1 cellular context compared by ENCODE assay signal in genomic region chr6:42879372-42880239, GRCh38.
TF ChIP-seq lines count a peak whose summit lies in the region.

Gene RPL7L1 (plus strand): TSS chr6:42879616. CDS start chr6:42879911, 295 bp downstream.

TF ChIP-seq in HepG2, 621 proteins besides CTCF, POLR2A, EP300 and RAD21 (continued from another document and continues in another):
- peak; percentile 6; the same call in 1 of the 2 replicates for TF ChIP-seq NFATC3 (CRISPR knock-in tag; IDR thresholded peaks at IDR 0.05)
- TF ChIP-seq ZNF121 (CRISPR knock-in tag; IDR thresholded peaks at IDR 0.05), result 0 out of 2 replicates have a peak, but pooled peaks have one; percentile 24
- TF ChIP-seq, protein P1, sequence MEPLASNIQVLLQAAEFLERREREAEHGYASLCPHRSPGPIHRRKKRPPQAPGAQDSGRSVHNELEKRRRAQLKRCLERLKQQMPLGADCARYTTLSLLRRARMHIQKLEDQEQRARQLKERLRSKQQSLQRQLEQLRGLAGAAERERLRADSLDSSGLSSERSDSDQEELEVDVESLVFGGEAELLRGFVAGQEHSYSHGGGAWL (CRISPR knock-in tag; IDR thresholded peaks at IDR 0.05), result peak; percentile 64; the same call in 1 of the 2 replicates
- TF ChIP-seq BCL3 (CRISPR knock-in tag; IDR thresholded peaks at IDR 0.05), result peak; percentile 88; the same call in 1 of the 2 replicates
- TF ChIP-seq TP53 (CRISPR knock-in tag; conservative IDR thresholded peaks at IDR 0.05), result peak; percentile 72
- TF ChIP-seq MYC (CRISPR knock-in tag; IDR thresholded peaks at IDR 0.05; ENCODE audit: borderline replicate concordance), result peak; percentile 99
- peak; percentile 60; the same call in 1 of the 2 replicates for TF ChIP-seq ZNF546 (CRISPR knock-in tag; conservative IDR thresholded peaks at IDR 0.05)
- no peak for TF ChIP-seq NR0B2 (CRISPR knock-in tag; IDR thresholded peaks at IDR 0.05)
- no peak; the same call in 1 of the 2 replicates for TF ChIP-seq TMF1 (CRISPR knock-in tag; IDR thresholded peaks at IDR 0.05; ENCODE audit: low read depth)
- peak; percentile 31; the same call in 1 of the 2 replicates for TF ChIP-seq NCOA2 (CRISPR knock-in tag; IDR thresholded peaks at IDR 0.05)
- peak; percentile 96 for TF ChIP-seq SPEN (CRISPR knock-in tag; IDR thresholded peaks at IDR 0.05; ENCODE audit: low read depth)
- peak; percentile 57; the same call in 1 of the 2 replicates for TF ChIP-seq ZSCAN30 (CRISPR knock-in tag; IDR thresholded peaks at IDR 0.05)
- TF ChIP-seq MED1 (CRISPR knock-in tag; IDR thresholded peaks at IDR 0.05), result peak; percentile 81
- TF ChIP-seq NFIB (CRISPR knock-in tag; IDR thresholded peaks at IDR 0.05; ENCODE audit: borderline replicate concordance), result no peak
- peak; percentile 48; the same call in 1 of the 2 replicates for TF ChIP-seq ZNF773 (CRISPR knock-in tag; IDR thresholded peaks at IDR 0.05; ENCODE audit: borderline replicate concordance)
- no peak; the same call in 1 of the 2 replicates for TF ChIP-seq ZNF737 (CRISPR knock-in tag; IDR thresholded peaks at IDR 0.05; ENCODE audit: borderline replicate concordance)
- TF ChIP-seq HNRNPUL1 (IDR thresholded peaks at IDR 0.05; ENCODE audit: low read depth, low read length), result no peak
- peak; percentile 88; the same call in 1 of the 2 replicates for TF ChIP-seq ZNF274 (CRISPR knock-in tag; IDR thresholded peaks at IDR 0.05)
- no peak; the same call in 1 of the 2 replicates for TF ChIP-seq NKX3-1 (CRISPR knock-in tag; IDR thresholded peaks at IDR 0.05)
- no peak for TF ChIP-seq NCOA1 (CRISPR knock-in tag; IDR thresholded peaks at IDR 0.05)
- TF ChIP-seq FOXP4 (CRISPR knock-in tag; IDR thresholded peaks at IDR 0.05), result peak; percentile 53; the same call in 1 of the 2 replicates
- peak; percentile 39 for TF ChIP-seq HNF4A (CRISPR knock-in tag; IDR thresholded peaks at IDR 0.05)
- TF ChIP-seq SMARCC2 (IDR thresholded peaks at IDR 0.05), result no peak
- TF ChIP-seq, protein P2, sequence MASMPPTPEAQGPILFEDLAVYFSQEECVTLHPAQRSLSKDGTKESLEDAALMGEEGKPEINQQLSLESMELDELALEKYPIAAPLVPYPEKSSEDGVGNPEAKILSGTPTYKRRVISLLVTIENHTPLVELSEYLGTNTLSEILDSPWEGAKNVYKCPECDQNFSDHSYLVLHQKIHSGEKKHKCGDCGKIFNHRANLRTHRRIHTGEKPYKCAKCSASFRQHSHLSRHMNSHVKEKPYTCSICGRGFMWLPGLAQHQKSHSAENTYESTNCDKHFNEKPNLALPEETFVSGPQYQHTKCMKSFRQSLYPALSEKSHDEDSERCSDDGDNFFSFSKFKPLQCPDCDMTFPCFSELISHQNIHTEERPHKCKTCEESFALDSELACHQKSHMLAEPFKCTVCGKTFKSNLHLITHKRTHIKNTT (CRISPR knock-in tag; IDR thresholded peaks at IDR 0.05), result 0 out of 2 replicates have a peak, but pooled peaks have one; percentile 56
- TF ChIP-seq, protein P3, sequence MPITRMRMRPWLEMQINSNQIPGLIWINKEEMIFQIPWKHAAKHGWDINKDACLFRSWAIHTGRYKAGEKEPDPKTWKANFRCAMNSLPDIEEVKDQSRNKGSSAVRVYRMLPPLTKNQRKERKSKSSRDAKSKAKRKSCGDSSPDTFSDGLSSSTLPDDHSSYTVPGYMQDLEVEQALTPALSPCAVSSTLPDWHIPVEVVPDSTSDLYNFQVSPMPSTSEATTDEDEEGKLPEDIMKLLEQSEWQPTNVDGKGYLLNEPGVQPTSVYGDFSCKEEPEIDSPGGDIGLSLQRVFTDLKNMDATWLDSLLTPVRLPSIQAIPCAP (CRISPR knock-in tag; IDR thresholded peaks at IDR 0.05; ENCODE audit: low read depth), result peak; percentile 84
- TF ChIP-seq ZBED4 (CRISPR knock-in tag; IDR thresholded peaks at IDR 0.05; ENCODE audit: borderline replicate concordance), result peak; percentile 36
- peak; percentile 70; the same call in 1 of the 2 replicates for TF ChIP-seq CERS6 (CRISPR knock-in tag; IDR thresholded peaks at IDR 0.05)
- TF ChIP-seq, protein P4, sequence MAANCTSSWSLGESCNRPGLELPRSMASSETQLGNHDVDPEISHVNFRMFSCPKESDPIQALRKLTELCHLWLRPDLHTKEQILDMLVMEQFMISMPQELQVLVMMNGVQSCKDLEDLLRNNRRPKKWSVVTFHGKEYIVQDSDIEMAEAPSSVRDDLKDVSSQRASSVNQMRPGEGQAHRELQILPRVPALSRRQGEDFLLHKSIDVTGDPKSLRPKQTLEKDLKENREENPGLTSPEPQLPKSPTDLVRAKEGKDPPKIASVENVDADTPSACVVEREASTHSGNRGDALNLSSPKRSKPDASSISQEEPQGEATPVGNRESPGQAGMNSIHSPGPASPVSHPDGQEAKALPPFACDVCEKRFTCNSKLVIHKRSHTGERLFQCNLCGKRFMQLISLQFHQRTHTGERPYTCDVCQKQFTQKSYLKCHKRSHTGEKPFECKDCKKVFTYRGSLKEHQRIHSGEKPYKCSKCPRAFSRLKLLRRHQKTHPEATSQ (CRISPR knock-in tag; IDR thresholded peaks at IDR 0.05; ENCODE audit: borderline replicate concordance), result peak; percentile 82; the same call in 1 of the 2 replicates
- no peak for TF ChIP-seq DZIP1 (CRISPR knock-in tag; IDR thresholded peaks at IDR 0.05)
- TF ChIP-seq ZNF660 (CRISPR knock-in tag; IDR thresholded peaks at IDR 0.05; ENCODE audit: borderline replicate concordance, low read depth), result no peak
- no peak for TF ChIP-seq ZSCAN21 (CRISPR knock-in tag; IDR thresholded peaks at IDR 0.05; ENCODE audit: borderline replicate concordance)
- TF ChIP-seq SNAPC5 (CRISPR knock-in tag; IDR thresholded peaks at IDR 0.05; ENCODE audit: borderline replicate concordance), result 0 out of 2 replicates have a peak, but pooled peaks have one; percentile 63
- TF ChIP-seq ZFP62 (CRISPR knock-in tag; IDR thresholded peaks at IDR 0.05), result no peak
- TF ChIP-seq, protein P5, sequence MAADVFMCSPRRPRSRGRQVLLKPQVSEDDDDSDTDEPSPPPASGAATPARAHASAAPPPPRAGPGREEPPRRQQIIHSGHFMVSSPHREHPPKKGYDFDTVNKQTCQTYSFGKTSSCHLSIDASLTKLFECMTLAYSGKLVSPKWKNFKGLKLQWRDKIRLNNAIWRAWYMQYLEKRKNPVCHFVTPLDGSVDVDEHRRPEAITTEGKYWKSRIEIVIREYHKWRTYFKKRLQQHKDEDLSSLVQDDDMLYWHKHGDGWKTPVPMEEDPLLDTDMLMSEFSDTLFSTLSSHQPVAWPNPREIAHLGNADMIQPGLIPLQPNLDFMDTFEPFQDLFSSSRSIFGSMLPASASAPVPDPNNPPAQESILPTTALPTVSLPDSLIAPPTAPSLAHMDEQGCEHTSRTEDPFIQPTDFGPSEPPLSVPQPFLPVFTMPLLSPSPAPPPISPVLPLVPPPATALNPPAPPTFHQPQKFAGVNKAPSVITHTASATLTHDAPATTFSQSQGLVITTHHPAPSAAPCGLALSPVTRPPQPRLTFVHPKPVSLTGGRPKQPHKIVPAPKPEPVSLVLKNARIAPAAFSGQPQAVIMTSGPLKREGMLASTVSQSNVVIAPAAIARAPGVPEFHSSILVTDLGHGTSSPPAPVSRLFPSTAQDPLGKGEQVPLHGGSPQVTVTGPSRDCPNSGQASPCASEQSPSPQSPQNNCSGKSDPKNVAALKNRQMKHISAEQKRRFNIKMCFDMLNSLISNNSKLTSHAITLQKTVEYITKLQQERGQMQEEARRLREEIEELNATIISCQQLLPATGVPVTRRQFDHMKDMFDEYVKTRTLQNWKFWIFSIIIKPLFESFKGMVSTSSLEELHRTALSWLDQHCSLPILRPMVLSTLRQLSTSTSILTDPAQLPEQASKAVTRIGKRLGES (CRISPR knock-in tag; IDR thresholded peaks at IDR 0.05; ENCODE audit: borderline replicate concordance), result no peak; the same call in 1 of the 2 replicates
- TF ChIP-seq SNAPC2 (CRISPR knock-in tag; IDR thresholded peaks at IDR 0.05), result peak; percentile 67
- peak; percentile 53; the same call in 1 of the 2 replicates for TF ChIP-seq FOXO1 (CRISPR knock-in tag; IDR thresholded peaks at IDR 0.05)
- TF ChIP-seq MAFF (IDR thresholded peaks at IDR 0.05; ENCODE audit: low read depth, low read length), result 0 out of 2 replicates have a peak, but pooled peaks have one; percentile 18
